1 cellular context compared by ENCODE assay signal in the genomic region with DNA sequence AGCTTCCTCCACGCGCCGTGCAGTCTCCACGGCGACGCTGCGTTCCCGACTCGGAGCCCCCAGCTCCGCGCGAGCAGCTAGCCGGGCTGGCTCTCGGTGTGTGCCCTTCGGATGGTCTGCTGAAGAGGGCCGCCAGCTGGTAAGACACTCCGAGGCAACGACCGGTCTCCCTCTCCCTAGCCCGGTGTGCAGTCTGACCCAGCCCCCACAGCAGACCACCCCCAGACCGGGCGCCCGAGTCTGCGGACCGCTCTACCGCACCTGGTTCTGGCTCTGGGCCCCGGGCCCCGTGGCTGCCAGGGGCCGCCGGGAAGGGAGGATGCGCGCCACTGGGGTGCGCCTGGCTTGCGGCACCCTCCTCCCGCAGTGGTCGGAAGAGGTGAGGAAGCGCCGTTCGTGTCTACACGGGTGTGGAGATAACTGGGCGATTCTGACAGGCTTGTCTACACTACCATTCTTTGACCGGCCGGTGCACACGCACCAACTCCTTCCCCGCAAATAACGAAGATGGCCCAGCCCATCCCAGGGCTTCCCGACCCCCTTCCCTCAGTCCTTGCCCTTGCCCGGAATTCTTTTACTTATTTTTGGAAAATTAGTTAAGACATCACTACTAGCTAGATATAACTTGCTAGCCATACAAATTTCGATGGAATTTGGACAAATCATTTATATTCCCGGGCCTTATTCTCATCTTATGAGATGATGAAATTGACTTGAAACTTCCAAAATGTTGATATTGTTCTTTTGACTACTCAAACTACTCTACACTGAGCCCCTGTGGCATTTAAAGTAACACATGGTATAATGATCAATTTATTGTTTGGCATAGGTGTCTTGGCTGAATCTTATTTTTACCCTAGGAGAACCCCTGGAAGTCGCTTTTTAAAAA.
TF ChIP-seq lines count a peak whose summit lies in the region.

No MANE protein-coding gene starts in this region.

TF ChIP-seq in K562, 482 proteins besides CTCF, POLR2A, EP300 and RAD21 (continued from another document and continues in another):
- TF ChIP-seq, protein P1, sequence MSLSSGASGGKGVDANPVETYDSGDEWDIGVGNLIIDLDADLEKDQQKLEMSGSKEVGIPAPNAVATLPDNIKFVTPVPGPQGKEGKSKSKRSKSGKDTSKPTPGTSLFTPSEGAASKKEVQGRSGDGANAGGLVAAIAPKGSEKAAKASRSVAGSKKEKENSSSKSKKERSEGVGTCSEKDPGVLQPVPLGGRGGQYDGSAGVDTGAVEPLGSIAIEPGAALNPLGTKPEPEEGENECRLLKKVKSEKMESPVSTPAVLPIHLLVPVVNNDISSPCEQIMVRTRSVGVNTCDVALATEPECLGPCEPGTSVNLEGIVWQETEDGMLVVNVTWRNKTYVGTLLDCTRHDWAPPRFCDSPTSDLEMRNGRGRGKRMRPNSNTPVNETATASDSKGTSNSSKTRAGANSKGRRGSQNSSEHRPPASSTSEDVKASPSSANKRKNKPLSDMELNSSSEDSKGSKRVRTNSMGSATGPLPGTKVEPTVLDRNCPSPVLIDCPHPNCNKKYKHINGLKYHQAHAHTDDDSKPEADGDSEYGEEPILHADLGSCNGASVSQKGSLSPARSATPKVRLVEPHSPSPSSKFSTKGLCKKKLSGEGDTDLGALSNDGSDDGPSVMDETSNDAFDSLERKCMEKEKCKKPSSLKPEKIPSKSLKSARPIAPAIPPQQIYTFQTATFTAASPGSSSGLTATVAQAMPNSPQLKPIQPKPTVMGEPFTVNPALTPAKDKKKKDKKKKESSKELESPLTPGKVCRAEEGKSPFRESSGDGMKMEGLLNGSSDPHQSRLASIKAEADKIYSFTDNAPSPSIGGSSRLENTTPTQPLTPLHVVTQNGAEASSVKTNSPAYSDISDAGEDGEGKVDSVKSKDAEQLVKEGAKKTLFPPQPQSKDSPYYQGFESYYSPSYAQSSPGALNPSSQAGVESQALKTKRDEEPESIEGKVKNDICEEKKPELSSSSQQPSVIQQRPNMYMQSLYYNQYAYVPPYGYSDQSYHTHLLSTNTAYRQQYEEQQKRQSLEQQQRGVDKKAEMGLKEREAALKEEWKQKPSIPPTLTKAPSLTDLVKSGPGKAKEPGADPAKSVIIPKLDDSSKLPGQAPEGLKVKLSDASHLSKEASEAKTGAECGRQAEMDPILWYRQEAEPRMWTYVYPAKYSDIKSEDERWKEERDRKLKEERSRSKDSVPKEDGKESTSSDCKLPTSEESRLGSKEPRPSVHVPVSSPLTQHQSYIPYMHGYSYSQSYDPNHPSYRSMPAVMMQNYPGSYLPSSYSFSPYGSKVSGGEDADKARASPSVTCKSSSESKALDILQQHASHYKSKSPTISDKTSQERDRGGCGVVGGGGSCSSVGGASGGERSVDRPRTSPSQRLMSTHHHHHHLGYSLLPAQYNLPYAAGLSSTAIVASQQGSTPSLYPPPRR (CRISPR knock-in tag; IDR thresholded peaks at IDR 0.05; ENCODE audit: borderline replicate concordance): no peak
- no peak for TF ChIP-seq TGIF2 (CRISPR knock-in tag; IDR thresholded peaks at IDR 0.05)
- peak; percentile 52; the same call in 1 of the 2 replicates for TF ChIP-seq DPF2 (IDR thresholded peaks at IDR 0.05)
- TF ChIP-seq, protein P2, sequence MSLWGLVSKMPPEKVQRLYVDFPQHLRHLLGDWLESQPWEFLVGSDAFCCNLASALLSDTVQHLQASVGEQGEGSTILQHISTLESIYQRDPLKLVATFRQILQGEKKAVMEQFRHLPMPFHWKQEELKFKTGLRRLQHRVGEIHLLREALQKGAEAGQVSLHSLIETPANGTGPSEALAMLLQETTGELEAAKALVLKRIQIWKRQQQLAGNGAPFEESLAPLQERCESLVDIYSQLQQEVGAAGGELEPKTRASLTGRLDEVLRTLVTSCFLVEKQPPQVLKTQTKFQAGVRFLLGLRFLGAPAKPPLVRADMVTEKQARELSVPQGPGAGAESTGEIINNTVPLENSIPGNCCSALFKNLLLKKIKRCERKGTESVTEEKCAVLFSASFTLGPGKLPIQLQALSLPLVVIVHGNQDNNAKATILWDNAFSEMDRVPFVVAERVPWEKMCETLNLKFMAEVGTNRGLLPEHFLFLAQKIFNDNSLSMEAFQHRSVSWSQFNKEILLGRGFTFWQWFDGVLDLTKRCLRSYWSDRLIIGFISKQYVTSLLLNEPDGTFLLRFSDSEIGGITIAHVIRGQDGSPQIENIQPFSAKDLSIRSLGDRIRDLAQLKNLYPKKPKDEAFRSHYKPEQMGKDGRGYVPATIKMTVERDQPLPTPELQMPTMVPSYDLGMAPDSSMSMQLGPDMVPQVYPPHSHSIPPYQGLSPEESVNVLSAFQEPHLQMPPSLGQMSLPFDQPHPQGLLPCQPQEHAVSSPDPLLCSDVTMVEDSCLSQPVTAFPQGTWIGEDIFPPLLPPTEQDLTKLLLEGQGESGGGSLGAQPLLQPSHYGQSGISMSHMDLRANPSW (CRISPR knock-in tag; IDR thresholded peaks at IDR 0.05): 0 out of 2 replicates have a peak, but pooled peaks have one; percentile 59
- TF ChIP-seq NFYB (IDR thresholded peaks at IDR 0.05; ENCODE audit: extremely low read depth, insufficient read length): no peak
- TF ChIP-seq, protein P3, sequence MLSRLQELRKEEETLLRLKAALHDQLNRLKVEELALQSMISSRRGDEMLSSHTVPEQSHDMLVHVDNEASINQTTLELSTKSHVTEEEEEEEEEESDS (CRISPR knock-in tag; IDR thresholded peaks at IDR 0.05): no peak
- TF ChIP-seq, protein P4, sequence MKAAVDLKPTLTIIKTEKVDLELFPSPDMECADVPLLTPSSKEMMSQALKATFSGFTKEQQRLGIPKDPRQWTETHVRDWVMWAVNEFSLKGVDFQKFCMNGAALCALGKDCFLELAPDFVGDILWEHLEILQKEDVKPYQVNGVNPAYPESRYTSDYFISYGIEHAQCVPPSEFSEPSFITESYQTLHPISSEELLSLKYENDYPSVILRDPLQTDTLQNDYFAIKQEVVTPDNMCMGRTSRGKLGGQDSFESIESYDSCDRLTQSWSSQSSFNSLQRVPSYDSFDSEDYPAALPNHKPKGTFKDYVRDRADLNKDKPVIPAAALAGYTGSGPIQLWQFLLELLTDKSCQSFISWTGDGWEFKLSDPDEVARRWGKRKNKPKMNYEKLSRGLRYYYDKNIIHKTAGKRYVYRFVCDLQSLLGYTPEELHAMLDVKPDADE (conservative IDR thresholded peaks at IDR 0.05; ENCODE audit: control insufficient read depth, low read depth, low read length): no peak
- TF ChIP-seq GABPA (tag; conservative IDR thresholded peaks at IDR 0.05; ENCODE audit: low read depth): no peak
- TF ChIP-seq, protein P5, sequence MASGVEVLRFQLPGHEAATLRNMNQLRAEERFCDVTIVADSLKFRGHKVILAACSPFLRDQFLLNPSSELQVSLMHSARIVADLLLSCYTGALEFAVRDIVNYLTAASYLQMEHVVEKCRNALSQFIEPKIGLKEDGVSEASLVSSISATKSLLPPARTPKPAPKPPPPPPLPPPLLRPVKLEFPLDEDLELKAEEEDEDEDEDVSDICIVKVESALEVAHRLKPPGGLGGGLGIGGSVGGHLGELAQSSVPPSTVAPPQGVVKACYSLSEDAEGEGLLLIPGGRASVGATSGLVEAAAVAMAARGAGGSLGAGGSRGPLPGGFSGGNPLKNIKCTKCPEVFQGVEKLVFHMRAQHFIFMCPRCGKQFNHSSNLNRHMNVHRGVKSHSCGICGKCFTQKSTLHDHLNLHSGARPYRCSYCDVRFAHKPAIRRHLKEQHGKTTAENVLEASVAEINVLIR (CRISPR knock-in tag; IDR thresholded peaks at IDR 0.05): no peak
- TF ChIP-seq, protein P6, sequence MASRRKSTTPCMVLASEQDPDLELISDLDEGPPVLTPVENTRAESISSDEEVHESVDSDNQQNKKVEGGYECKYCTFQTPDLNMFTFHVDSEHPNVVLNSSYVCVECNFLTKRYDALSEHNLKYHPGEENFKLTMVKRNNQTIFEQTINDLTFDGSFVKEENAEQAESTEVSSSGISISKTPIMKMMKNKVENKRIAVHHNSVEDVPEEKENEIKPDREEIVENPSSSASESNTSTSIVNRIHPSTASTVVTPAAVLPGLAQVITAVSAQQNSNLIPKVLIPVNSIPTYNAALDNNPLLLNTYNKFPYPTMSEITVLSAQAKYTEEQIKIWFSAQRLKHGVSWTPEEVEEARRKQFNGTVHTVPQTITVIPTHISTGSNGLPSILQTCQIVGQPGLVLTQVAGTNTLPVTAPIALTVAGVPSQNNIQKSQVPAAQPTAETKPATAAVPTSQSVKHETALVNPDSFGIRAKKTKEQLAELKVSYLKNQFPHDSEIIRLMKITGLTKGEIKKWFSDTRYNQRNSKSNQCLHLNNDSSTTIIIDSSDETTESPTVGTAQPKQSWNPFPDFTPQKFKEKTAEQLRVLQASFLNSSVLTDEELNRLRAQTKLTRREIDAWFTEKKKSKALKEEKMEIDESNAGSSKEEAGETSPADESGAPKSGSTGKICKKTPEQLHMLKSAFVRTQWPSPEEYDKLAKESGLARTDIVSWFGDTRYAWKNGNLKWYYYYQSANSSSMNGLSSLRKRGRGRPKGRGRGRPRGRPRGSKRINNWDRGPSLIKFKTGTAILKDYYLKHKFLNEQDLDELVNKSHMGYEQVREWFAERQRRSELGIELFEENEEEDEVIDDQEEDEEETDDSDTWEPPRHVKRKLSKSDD (conservative IDR thresholded peaks at IDR 0.05; ENCODE audit: low read length): no peak
- no peak for TF ChIP-seq KLF16 (IDR thresholded peaks at IDR 0.05)
- TF ChIP-seq, protein P7, sequence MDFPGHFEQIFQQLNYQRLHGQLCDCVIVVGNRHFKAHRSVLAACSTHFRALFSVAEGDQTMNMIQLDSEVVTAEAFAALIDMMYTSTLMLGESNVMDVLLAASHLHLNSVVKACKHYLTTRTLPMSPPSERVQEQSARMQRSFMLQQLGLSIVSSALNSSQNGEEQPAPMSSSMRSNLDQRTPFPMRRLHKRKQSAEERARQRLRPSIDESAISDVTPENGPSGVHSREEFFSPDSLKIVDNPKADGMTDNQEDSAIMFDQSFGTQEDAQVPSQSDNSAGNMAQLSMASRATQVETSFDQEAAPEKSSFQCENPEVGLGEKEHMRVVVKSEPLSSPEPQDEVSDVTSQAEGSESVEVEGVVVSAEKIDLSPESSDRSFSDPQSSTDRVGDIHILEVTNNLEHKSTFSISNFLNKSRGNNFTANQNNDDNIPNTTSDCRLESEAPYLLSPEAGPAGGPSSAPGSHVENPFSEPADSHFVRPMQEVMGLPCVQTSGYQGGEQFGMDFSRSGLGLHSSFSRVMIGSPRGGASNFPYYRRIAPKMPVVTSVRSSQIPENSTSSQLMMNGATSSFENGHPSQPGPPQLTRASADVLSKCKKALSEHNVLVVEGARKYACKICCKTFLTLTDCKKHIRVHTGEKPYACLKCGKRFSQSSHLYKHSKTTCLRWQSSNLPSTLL (IDR thresholded peaks at IDR 0.05): 0 out of 2 replicates have a peak, but pooled peaks have one; percentile 45
- TF ChIP-seq, protein P8, sequence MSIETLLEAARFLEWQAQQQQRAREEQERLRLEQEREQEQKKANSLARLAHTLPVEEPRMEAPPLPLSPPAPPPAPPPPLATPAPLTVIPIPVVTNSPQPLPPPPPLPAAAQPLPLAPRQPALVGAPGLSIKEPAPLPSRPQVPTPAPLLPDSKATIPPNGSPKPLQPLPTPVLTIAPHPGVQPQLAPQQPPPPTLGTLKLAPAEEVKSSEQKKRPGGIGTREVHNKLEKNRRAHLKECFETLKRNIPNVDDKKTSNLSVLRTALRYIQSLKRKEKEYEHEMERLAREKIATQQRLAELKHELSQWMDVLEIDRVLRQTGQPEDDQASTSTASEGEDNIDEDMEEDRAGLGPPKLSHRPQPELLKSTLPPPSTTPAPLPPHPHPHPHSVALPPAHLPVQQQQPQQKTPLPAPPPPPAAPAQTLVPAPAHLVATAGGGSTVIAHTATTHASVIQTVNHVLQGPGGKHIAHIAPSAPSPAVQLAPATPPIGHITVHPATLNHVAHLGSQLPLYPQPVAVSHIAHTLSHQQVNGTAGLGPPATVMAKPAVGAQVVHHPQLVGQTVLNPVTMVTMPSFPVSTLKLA (conservative IDR thresholded peaks at IDR 0.05): peak; percentile 38 to 43; a peak in 1 of 4 replicates
- TF ChIP-seq XRCC5 (IDR thresholded peaks at IDR 0.05; ENCODE audit: low read depth, low read length): peak; percentile 73; the same call in 1 of the 2 replicates
- TF ChIP-seq YY1 (IDR thresholded peaks at IDR 0.05; ENCODE audit: borderline replicate concordance in 1 of 3, control insufficient read depth in 1 of 3, extremely low read depth in 1 of 3, insufficient read depth in 3 of 3, insufficient read length in 1 of 3, insufficient replicate concordance in 2 of 3, low read depth in 1 of 3, low read length in 2 of 3): peak in 1 of 3 experiments; percentile 22
- no peak for TF ChIP-seq ZNF121 (CRISPR knock-in tag; conservative IDR thresholded peaks at IDR 0.05)
- TF ChIP-seq RFX5 (IDR thresholded peaks at IDR 0.05; ENCODE audit: low read depth, low read length): no peak
- TF ChIP-seq PYGO2 (tag; IDR thresholded peaks at IDR 0.05): no peak
- TF ChIP-seq KAT2B (IDR thresholded peaks at IDR 0.05; ENCODE audit: low read depth, low read length): no peak
- no peak for TF ChIP-seq RBM17 (IDR thresholded peaks at IDR 0.05; ENCODE audit: borderline replicate concordance, low read depth, low read length)
- no peak for TF ChIP-seq SIRT6 (IDR thresholded peaks at IDR 0.05; ENCODE audit: low read depth, low read length)
- TF ChIP-seq SMARCE1 (IDR thresholded peaks at IDR 0.05): peak; percentile 42; the same call in 1 of the 2 replicates
- TF ChIP-seq, protein P9, sequence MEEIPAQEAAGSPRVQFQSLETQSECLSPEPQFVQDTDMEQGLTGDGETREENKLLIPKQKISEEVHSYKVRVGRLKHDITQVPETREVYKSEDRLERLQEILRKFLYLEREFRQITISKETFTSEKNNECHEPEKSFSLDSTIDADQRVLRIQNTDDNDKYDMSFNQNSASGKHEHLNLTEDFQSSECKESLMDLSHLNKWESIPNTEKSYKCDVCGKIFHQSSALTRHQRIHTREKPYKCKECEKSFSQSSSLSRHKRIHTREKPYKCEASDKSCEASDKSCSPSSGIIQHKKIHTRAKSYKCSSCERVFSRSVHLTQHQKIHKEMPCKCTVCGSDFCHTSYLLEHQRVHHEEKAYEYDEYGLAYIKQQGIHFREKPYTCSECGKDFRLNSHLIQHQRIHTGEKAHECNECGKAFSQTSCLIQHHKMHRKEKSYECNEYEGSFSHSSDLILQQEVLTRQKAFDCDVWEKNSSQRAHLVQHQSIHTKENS (CRISPR knock-in tag; IDR thresholded peaks at IDR 0.05): no peak
- TF ChIP-seq, protein P10, sequence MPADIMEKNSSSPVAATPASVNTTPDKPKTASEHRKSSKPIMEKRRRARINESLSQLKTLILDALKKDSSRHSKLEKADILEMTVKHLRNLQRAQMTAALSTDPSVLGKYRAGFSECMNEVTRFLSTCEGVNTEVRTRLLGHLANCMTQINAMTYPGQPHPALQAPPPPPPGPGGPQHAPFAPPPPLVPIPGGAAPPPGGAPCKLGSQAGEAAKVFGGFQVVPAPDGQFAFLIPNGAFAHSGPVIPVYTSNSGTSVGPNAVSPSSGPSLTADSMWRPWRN (IDR thresholded peaks at IDR 0.05; ENCODE audit: low read depth): no peak; the same call in 1 of the 2 replicates
- TF ChIP-seq HNRNPUL1 (IDR thresholded peaks at IDR 0.05; ENCODE audit: low read length): no peak
- TF ChIP-seq, protein P11, sequence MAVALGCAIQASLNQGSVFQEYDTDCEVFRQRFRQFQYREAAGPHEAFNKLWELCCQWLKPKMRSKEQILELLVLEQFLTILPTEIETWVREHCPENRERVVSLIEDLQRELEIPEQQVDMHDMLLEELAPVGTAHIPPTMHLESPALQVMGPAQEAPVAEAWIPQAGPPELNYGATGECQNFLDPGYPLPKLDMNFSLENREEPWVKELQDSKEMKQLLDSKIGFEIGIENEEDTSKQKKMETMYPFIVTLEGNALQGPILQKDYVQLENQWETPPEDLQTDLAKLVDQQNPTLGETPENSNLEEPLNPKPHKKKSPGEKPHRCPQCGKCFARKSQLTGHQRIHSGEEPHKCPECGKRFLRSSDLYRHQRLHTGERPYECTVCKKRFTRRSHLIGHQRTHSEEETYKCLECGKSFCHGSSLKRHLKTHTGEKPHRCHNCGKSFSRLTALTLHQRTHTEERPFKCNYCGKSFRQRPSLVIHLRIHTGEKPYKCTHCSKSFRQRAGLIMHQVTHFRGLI (CRISPR knock-in tag; IDR thresholded peaks at IDR 0.05): no peak
